11 cellular contexts compared by ENCODE assay signal in the genomic region with DNA sequence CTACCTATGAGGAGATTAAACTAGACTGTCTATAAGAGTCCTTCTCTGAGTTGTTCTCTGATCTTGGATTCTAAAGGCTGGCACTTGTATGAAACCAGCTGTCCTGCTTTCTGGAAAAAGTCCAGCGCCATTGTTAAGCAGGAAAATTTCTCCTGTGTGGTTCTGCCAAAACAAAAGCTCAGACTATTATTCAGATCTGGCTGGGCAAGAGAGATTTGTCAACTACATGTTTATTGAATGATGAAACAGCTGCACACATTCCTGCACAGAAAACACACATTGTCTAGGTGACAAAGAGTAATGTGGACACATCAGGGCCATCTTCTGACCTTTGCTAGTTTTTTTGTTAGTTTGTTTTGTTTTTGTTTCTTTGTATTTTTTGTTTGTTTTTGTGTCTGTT. TPM values are rescaled to one million over a fixed set of nuclear protein-coding genes. Genes with fewer than 3 reads are reported as not detected.
DNase-seq lines count a peak whose midpoint lies in the region; ATAC-seq and TF ChIP-seq lines count a peak whose summit lies in the region.
"Had no signal": no experiment of that assay in that cellular context is flagged by ENCODE, and none has a peak within 500 bp of the region (broad histone marks: within the 10 kb centered on the region; RNA-seq: fewer than 3 reads in every experiment).

No MANE protein-coding gene starts in this region.

- H3K4me1 ChIP-seq in mucosa of descending colon (ENCODE audit: low read depth): no peaks in the 10 kb centered on the region

- no peak for TF ChIP-seq CTCF in VCaP (conservative IDR thresholded peaks at IDR 0.05)
- TF ChIP-seq CTCF in mucosa of descending colon (IDR thresholded peaks at IDR 0.05): no peak

- H3K4me3 ChIP-seq in mucosa of descending colon: no peak overlapping the region
- H3K4me3 ChIP-seq: ovary had no signal

- DNase-seq in SIG-M5 treated with dmso at 0.1 percent for 504 hours (lab: John Stamatoyannopoulos, UW; ENCODE audit: unreplicated experiment): peak; percentile 17
- no peak for DNase-seq in SIG-M5 (lab: John Stamatoyannopoulos, UW)
- DNase-seq in globus pallidus (ENCODE audit: low spot score): peak; percentile 71
- peak; percentile 76 for DNase-seq in superior temporal gyrus (ENCODE audit: extremely low spot score)
- DNase-seq in mucosa of descending colon: no peak
- no peak for DNase-seq in NOMO-1 treated with dmso at 0.1 percent for 144 hours (lab: John Stamatoyannopoulos, UW; ENCODE audit: unreplicated experiment)
- DNase-seq: activated gamma-delta T cell, islet precursor cell, ovary had no signal

- H3K9me3 ChIP-seq in mucosa of descending colon: no peaks in the 10 kb centered on the region
- H3K9me3 ChIP-seq: ovary had no signal

- ATAC-seq in mucosa of descending colon (no peak), GM21529 (IDR thresholded peaks at IDR 0.05; ENCODE audit: unreplicated experiment) (no peak)

- intact Hi-C loops in mucosa of descending colon (cut with DNase I, micrococcal nuclease): loop anchor here in 1 of 2 donors (10.0 kb wide), 1 partner anchor 92 kb away; no protein-coding TSS in a partner anchor

- no peaks in the 10 kb centered on the region for H3K36me3 ChIP-seq in mucosa of descending colon (ENCODE audit: low read depth)
- H3K36me3 ChIP-seq: ovary had no signal

- H3K27ac ChIP-seq in VCaP: peak overlapping the region; percentile 100
- H3K27ac ChIP-seq: ovary had no signal

RNA-seq across cellular contexts. Expression of a gene that starts 29.9 kb away (rescaled TPM):
- total RNA-seq in mucosa of descending colon: 10 to 100 TPM in 1 of 3 donors, 1 to 10 TPM in 2; 6.9 to 27.5 (median 9.6) TPM

Comparison
In these comparisons a context has a peak if more than half of its experiments do, and no peak if none do; other contexts are left out.
1. DNase-seq: peak in SIG-M5 treated with dmso at 0.1 percent for 504 hours (single experiment), globus pallidus (single experiment) and superior temporal gyrus (single experiment); none in SIG-M5 (single experiment), mucosa of descending colon (0 of 3) and NOMO-1 treated with dmso at 0.1 percent for 144 hours (single experiment).